Comparison of ENCODE assay signal across 8 cellular contexts in genomic region chrX:23908219-23909003, GRCh38. TPM values are rescaled to one million over a fixed set of nuclear protein-coding genes. Genes with fewer than 3 reads are reported as not detected.
DNase-seq lines count a peak whose midpoint lies in the region; ATAC-seq, FAIRE-seq and TF ChIP-seq lines count a peak whose summit lies in the region.

No MANE protein-coding gene starts in this region.

- H3K4me1 Mint-ChIP-seq in effector memory CD8-positive, alpha-beta T cell (ENCODE audit: low read depth in 2 of 2): peaks cover 3 to 6% of the 10 kb centered on the region in 2 donors

- intact Hi-C loops in pancreas (cut with DNase I): loop anchor here in 1 of 3 donors (5.0 to 10.0 kb wide), 2 partner anchors 134 to 211 kb away; no protein-coding TSS in a partner anchor

- WGBS in pancreas, 2 donors: 22 to 45% methylated on average over 13 of the region's 13 CpGs

- H3K27me3 Mint-ChIP-seq in effector memory CD8-positive, alpha-beta T cell: no peaks in the 10 kb centered on the region

- H3K27ac ChIP-seq in pancreas: peak overlapping the region; percentile 80 to 84 (median 82)

- H3K9me3 Mint-ChIP-seq in effector memory CD8-positive, alpha-beta T cell: no peaks in the 10 kb centered on the region

- no peak for ATAC-seq in effector memory CD8-positive, alpha-beta T cell (replicated peaks)
- no peak for ATAC-seq in pancreas

- no peaks in the 10 kb centered on the region for H3K9me3 ChIP-seq in pancreas

- H3K27ac Mint-ChIP-seq in effector memory CD8-positive, alpha-beta T cell: peak overlapping the region; percentile 87 to 90

- peaks cover 10% of the 10 kb centered on the region for H3K36me3 Mint-ChIP-seq in effector memory CD8-positive, alpha-beta T cell (ENCODE audit: insufficient read depth)

- H3K36me3 ChIP-seq in pancreas: no peaks in the 10 kb centered on the region

- H3K27me3 ChIP-seq in pancreas: peaks cover 0 to 4% (median 0%) of the 10 kb centered on the region in 4 donors

- peak; percentile 57 for TF ChIP-seq CTCF in GM12873 (IDR thresholded peaks at IDR 0.05; ENCODE audit: insufficient read depth, low read depth, low read length, missing control alignments)
- TF ChIP-seq CTCF in pancreas (IDR thresholded peaks at IDR 0.05): peak in 1 of 4 donors; percentile 14

- peak; percentile 54 for DNase-seq in NCI-H82 treated with DMSO at 0.1 percent for 48 hours (lab: John Stamatoyannopoulos, UW; ENCODE audit: unreplicated experiment)
- peak in 1 of 3 experiments; percentile 3 for DNase-seq in effector memory CD8-positive, alpha-beta T cell
- DNase-seq in pancreas: peak in 1 of 6 donors; percentile 21
- no peak for DNase-seq in NCI-H1930 (lab: John Stamatoyannopoulos, UW)
- no peak for DNase-seq in hepatic stellate cell (ENCODE audit: low spot score)
- no peak for DNase-seq in NCI-H510A (lab: John Stamatoyannopoulos, UW)
- no peak for DNase-seq in NCI-H1048 (lab: John Stamatoyannopoulos, UW)

- peak overlapping the region; percentile 73 to 78 for H3K4me3 Mint-ChIP-seq in effector memory CD8-positive, alpha-beta T cell

- H3K4me1 ChIP-seq in pancreas: peaks cover 0 to 6% (median 0%) of the 10 kb centered on the region in 3 donors

- peak overlapping the region in 2 of 4 donors; percentile 46 to 53 for H3K4me3 ChIP-seq in pancreas

- no peak for FAIRE-seq in pancreas (lab: Jason Lieb, UNC)

RNA-seq across cellular contexts. Expression of gene CXorf58, which starts 0.6 kb away (rescaled TPM):
- total RNA-seq in pancreas: under 1 TPM in 5 of 6 donors, not detected in 1; 0.09 to 0.40 (median 0.16) TPM
- under 1 TPM; 0.07 to 0.19 TPM for polyA plus RNA-seq in pancreas

RNA-seq across cellular contexts. Expression of gene APOO, which starts 0.7 kb away (rescaled TPM):
- 10 to 100 TPM in 1 of 6 donors, 1 to 10 TPM in 5; 4.8 to 11.5 (median 7.6) TPM for total RNA-seq in pancreas
- polyA plus RNA-seq in pancreas: 10 to 100 TPM in 1 of 2 donors, 1 to 10 TPM in 1; 10.0 to 16.9 TPM
